Comparison of ENCODE assay signal across 1 cellular context in genomic region chr16:85513649-85514048, GRCh38.
TF ChIP-seq lines count a peak whose summit lies in the region.

No MANE protein-coding gene starts in this region.

TF ChIP-seq in HepG2, 621 proteins besides CTCF, POLR2A, EP300 and RAD21:
- TF ChIP-seq AKNA (CRISPR knock-in tag; IDR thresholded peaks at IDR 0.05; ENCODE audit: borderline replicate concordance) (no peak), ATF7-NPFF (CRISPR knock-in tag; IDR thresholded peaks at IDR 0.05; ENCODE audit: low read depth) (0 out of 2 replicates have a peak, but pooled peaks have one; percentile 8), ATF2 (CRISPR knock-in tag; IDR thresholded peaks at IDR 0.05) (no peak), ZNF788 (CRISPR knock-in tag; IDR thresholded peaks at IDR 0.05; ENCODE audit: borderline replicate concordance) (no peak), MATR3 (CRISPR knock-in tag; IDR thresholded peaks at IDR 0.05) (no peak), ATF4 (CRISPR knock-in tag; IDR thresholded peaks at IDR 0.05) (no peak), SALL1 (CRISPR knock-in tag; IDR thresholded peaks at IDR 0.05) (no peak), KLF16 (CRISPR knock-in tag; IDR thresholded peaks at IDR 0.05) (no peak), SNAPC5 (CRISPR knock-in tag; IDR thresholded peaks at IDR 0.05; ENCODE audit: borderline replicate concordance) (no peak), HCFC1 (IDR thresholded peaks at IDR 0.05; ENCODE audit: low read depth, low read length) (no peak), HIVEP1 (CRISPR knock-in tag; IDR thresholded peaks at IDR 0.05) (no peak), ZNF766 (CRISPR knock-in tag; IDR thresholded peaks at IDR 0.05; ENCODE audit: borderline replicate concordance) (no peak), TFDP1 (CRISPR knock-in tag; IDR thresholded peaks at IDR 0.05; ENCODE audit: borderline replicate concordance) (no peak), ZNF552 (CRISPR knock-in tag; IDR thresholded peaks at IDR 0.05; ENCODE audit: borderline replicate concordance) (no peak), NFE2L1 (CRISPR knock-in tag; IDR thresholded peaks at IDR 0.05; ENCODE audit: borderline replicate concordance) (no peak), ZNF563 (CRISPR knock-in tag; IDR thresholded peaks at IDR 0.05) (0 out of 2 replicates have a peak, but pooled peaks have one; percentile 36), ZMAT5 (CRISPR knock-in tag; IDR thresholded peaks at IDR 0.05; ENCODE audit: borderline replicate concordance, low read depth) (no peak), SMAD1 (CRISPR knock-in tag; IDR thresholded peaks at IDR 0.05; ENCODE audit: borderline replicate concordance, low read depth) (no peak; the same call in 1 of the 2 replicates), ZNF589 (CRISPR knock-in tag; conservative IDR thresholded peaks at IDR 0.05) (no peak), EED (CRISPR knock-in tag; IDR thresholded peaks at IDR 0.05) (0 out of 2 replicates have a peak, but pooled peaks have one; percentile 30), TGIF2 (CRISPR knock-in tag; IDR thresholded peaks at IDR 0.05) (no peak), ZNF3 (CRISPR knock-in tag; IDR thresholded peaks at IDR 0.05) (no peak)
